In the genomic region with DNA sequence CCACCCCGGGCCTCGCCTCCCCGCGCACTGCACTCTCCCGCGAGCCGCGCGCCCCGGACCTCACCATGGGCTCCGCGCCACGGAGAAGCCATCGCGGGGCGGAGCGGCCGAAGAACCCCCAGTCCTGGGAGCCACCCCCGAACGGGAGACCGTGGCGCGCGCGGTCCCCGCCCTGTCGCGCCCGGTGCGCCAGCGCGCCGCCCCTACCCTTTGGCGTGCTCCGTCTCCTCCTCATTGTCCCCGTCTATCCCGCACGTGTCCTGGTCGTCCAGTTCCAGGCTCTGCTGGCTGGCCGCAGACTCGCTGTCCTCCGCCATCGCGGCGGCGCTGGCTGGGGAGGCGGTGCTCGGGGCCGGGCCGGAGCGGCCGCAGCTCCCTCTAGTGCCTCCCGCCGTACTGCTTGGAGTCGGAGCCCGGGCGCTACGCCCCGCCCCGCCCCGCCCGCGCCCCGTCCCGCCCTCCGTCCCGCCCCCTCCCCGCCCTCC, we compare ENCODE assay signal across 1 cellular context.
TF ChIP-seq lines count a peak whose summit lies in the region.

A gene (minus strand): TSS at position 398 of the 485 bp plus-strand sequence. CDS start 81 bp downstream, at position 317.

TF ChIP-seq in K562, 482 proteins besides CTCF, POLR2A, EP300 and RAD21 (continued from another document):
- TF ChIP-seq, protein P1, sequence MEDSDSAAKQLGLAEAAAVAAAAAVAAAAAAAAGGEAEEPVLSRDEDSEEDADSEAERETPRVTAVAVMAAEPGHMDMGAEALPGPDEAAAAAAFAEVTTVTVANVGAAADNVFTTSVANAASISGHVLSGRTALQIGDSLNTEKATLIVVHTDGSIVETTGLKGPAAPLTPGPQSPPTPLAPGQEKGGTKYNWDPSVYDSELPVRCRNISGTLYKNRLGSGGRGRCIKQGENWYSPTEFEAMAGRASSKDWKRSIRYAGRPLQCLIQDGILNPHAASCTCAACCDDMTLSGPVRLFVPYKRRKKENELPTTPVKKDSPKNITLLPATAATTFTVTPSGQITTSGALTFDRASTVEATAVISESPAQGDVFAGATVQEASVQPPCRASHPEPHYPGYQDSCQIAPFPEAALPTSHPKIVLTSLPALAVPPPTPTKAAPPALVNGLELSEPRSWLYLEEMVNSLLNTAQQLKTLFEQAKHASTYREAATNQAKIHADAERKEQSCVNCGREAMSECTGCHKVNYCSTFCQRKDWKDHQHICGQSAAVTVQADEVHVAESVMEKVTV (CRISPR knock-in tag; IDR thresholded peaks at IDR 0.05), result no peak
- TF ChIP-seq HCFC1 (IDR thresholded peaks at IDR 0.05; ENCODE audit: low read depth, low read length) (peak; percentile 32; the same call in 1 of the 2 replicates), ZNF311 (CRISPR knock-in tag; IDR thresholded peaks at IDR 0.05) (no peak), CHD2 (IDR thresholded peaks at IDR 0.05; ENCODE audit: low read depth, low read length) (no peak), SMAD1 (IDR thresholded peaks at IDR 0.05; ENCODE audit: low read depth, low read length, partially characterized antibody) (no peak), KAT7 (CRISPR knock-in tag; IDR thresholded peaks at IDR 0.05; ENCODE audit: borderline replicate concordance) (no peak; the same call in 1 of the 2 replicates), HDGF (IDR thresholded peaks at IDR 0.05) (no peak), ZC3H4 (CRISPR knock-in tag; IDR thresholded peaks at IDR 0.05; ENCODE audit: borderline replicate concordance) (no peak), NFATC3 (IDR thresholded peaks at IDR 0.05) (no peak), MYC (IDR thresholded peaks at IDR 0.05; ENCODE audit: low read depth, low read length) (peak; percentile 80), MYC (CRISPR knock-in tag; IDR thresholded peaks at IDR 0.05; ENCODE audit: borderline replicate concordance, low read depth) (no peak), MCM3 (IDR thresholded peaks at IDR 0.05) (no peak), PML (IDR thresholded peaks at IDR 0.05; ENCODE audit: low read length) (peak; percentile 42; the same call in 1 of the 2 replicates), DDX20 (tag; IDR thresholded peaks at IDR 0.05; ENCODE audit: low read depth) (no peak), PYGO2 (tag; IDR thresholded peaks at IDR 0.05) (no peak), HDAC3 (IDR thresholded peaks at IDR 0.05; ENCODE audit: borderline replicate concordance, partially characterized antibody) (no peak), XRCC5 (IDR thresholded peaks at IDR 0.05; ENCODE audit: low read depth, low read length) (no peak), TAF9B (IDR thresholded peaks at IDR 0.05; ENCODE audit: partially characterized antibody) (no peak), CCNT2 (IDR thresholded peaks at IDR 0.05; ENCODE audit: borderline replicate concordance, extremely low read depth, insufficient read length, low read depth, low read length) (peak; percentile 67), ATF7 (IDR thresholded peaks at IDR 0.05) (no peak), MCM2 (IDR thresholded peaks at IDR 0.05; ENCODE audit: low read depth) (no peak), MTA1 (IDR thresholded peaks at IDR 0.05; ENCODE audit: borderline replicate concordance) (no peak), CSDE1 (IDR thresholded peaks at IDR 0.05) (no peak), JUND (IDR thresholded peaks at IDR 0.05; ENCODE audit: borderline replicate concordance, low read depth, low read length) (peak; percentile 24; the same call in 1 of the 2 replicates), JUND (tag; IDR thresholded peaks at IDR 0.05; ENCODE audit: borderline replicate concordance, low read depth, low read length) (no peak), EZH2 (IDR thresholded peaks at IDR 0.05; ENCODE audit: borderline replicate concordance, low read depth, low read length) (no peak)
- TF ChIP-seq, protein P2, sequence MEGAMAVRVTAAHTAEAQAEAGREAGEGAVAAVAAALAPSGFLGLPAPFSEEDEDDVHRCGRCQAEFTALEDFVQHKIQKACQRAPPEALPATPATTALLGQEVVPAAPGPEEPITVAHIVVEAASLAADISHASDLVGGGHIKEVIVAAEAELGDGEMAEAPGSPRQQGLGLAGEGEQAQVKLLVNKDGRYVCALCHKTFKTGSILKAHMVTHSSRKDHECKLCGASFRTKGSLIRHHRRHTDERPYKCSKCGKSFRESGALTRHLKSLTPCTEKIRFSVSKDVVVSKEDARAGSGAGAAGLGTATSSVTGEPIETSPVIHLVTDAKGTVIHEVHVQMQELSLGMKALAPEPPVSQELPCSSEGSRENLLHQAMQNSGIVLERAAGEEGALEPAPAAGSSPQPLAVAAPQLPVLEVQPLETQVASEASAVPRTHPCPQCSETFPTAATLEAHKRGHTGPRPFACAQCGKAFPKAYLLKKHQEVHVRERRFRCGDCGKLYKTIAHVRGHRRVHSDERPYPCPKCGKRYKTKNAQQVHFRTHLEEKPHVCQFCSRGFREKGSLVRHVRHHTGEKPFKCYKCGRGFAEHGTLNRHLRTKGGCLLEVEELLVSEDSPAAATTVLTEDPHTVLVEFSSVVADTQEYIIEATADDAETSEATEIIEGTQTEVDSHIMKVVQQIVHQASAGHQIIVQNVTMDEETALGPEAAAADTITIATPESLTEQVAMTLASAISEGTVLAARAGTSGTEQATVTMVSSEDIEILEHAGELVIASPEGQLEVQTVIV (CRISPR knock-in tag; IDR thresholded peaks at IDR 0.05; ENCODE audit: borderline replicate concordance), result no peak
- TF ChIP-seq, protein P3, sequence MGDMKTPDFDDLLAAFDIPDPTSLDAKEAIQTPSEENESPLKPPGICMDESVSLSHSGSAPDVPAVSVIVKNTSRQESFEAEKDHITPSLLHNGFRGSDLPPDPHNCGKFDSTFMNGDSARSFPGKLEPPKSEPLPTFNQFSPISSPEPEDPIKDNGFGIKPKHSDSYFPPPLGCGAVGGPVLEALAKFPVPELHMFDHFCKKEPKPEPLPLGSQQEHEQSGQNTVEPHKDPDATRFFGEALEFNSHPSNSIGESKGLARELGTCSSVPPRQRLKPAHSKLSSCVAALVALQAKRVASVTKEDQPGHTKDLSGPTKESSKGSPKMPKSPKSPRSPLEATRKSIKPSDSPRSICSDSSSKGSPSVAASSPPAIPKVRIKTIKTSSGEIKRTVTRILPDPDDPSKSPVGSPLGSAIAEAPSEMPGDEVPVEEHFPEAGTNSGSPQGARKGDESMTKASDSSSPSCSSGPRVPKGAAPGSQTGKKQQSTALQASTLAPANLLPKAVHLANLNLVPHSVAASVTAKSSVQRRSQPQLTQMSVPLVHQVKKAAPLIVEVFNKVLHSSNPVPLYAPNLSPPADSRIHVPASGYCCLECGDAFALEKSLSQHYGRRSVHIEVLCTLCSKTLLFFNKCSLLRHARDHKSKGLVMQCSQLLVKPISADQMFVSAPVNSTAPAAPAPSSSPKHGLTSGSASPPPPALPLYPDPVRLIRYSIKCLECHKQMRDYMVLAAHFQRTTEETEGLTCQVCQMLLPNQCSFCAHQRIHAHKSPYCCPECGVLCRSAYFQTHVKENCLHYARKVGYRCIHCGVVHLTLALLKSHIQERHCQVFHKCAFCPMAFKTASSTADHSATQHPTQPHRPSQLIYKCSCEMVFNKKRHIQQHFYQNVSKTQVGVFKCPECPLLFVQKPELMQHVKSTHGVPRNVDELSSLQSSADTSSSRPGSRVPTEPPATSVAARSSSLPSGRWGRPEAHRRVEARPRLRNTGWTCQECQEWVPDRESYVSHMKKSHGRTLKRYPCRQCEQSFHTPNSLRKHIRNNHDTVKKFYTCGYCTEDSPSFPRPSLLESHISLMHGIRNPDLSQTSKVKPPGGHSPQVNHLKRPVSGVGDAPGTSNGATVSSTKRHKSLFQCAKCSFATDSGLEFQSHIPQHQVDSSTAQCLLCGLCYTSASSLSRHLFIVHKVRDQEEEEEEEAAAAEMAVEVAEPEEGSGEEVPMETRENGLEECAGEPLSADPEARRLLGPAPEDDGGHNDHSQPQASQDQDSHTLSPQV (IDR thresholded peaks at IDR 0.05), result no peak
- TF ChIP-seq, protein P4, sequence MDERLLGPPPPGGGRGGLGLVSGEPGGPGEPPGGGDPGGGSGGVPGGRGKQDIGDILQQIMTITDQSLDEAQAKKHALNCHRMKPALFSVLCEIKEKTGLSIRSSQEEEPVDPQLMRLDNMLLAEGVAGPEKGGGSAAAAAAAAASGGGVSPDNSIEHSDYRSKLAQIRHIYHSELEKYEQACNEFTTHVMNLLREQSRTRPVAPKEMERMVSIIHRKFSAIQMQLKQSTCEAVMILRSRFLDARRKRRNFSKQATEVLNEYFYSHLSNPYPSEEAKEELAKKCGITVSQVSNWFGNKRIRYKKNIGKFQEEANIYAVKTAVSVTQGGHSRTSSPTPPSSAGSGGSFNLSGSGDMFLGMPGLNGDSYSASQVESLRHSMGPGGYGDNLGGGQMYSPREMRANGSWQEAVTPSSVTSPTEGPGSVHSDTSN (CRISPR knock-in tag; IDR thresholded peaks at IDR 0.05; ENCODE audit: low read depth), result no peak
- TF ChIP-seq, protein P4 (tag; conservative IDR thresholded peaks at IDR 0.05; ENCODE audit: low read depth), result no peak
- TF ChIP-seq, protein P5, sequence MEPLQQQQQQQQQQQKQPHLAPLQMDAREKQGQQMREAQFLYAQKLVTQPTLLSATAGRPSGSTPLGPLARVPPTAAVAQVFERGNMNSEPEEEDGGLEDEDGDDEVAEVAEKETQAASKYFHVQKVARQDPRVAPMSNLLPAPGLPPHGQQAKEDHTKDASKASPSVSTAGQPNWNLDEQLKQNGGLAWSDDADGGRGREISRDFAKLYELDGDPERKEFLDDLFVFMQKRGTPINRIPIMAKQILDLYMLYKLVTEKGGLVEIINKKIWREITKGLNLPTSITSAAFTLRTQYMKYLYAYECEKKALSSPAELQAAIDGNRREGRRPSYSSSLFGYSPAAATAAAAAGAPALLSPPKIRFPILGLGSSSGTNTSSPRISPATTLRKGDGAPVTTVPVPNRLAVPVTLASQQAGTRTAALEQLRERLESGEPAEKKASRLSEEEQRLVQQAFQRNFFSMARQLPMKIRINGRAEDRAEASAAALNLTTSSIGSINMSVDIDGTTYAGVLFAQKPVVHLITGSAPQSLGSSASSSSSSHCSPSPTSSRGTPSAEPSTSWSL (CRISPR knock-in tag; IDR thresholded peaks at IDR 0.05; ENCODE audit: borderline replicate concordance), result no peak
